8 cellular contexts compared by ENCODE assay signal in genomic region chr6:30061766-30062458, GRCh38. TPM values are rescaled to one million over a fixed set of nuclear protein-coding genes. Genes with fewer than 3 reads are reported as not detected.
A peak's percentile ranks its signal among the peaks of the same experiment; 100 is the strongest.
DNase-seq lines count a peak whose midpoint lies in the region; ATAC-seq, FAIRE-seq and TF ChIP-seq lines count a peak whose summit lies in the region.

No MANE protein-coding gene starts in this region.

- H3K27ac ChIP-seq in OCI-LY3 (ENCODE audit: low read length) (peak overlapping the region; percentile 26; the same call in 1 of the 2 replicates), brain microvascular endothelial cell (peak overlapping the region; percentile 76), kidney (ENCODE audit: low read depth in 2 of 2, low read length in 2 of 2) (peak overlapping the region; percentile 81 to 85)

- in situ Hi-C loops in brain microvascular endothelial cell (cut with HindIII; ENCODE audit: low pct_ligation_motif_present, low sequenced_read_pairs) = no loop called here

- no peak for TF ChIP-seq CTCF in OCI-LY3 (IDR thresholded peaks at IDR 0.05; ENCODE audit: low read depth, low read length)
- no peak for TF ChIP-seq CTCF in brain microvascular endothelial cell (IDR thresholded peaks at IDR 0.05; ENCODE audit: low read depth, low read length, missing control alignments)
- no peak for TF ChIP-seq CTCF in kidney (IDR thresholded peaks at IDR 0.05; ENCODE audit: borderline replicate concordance, extremely low read depth, insufficient read depth)
- no peak for TF ChIP-seq CTCF in GM10248 (IDR thresholded peaks at IDR 0.05; ENCODE audit: control extremely low read depth, extremely low read depth, low read depth, missing control alignments)

- no peaks in the 10 kb centered on the region for H3K9me3 Mint-ChIP-seq in stimulated activated naive B cell treated with anti-CD40 and anti-IgM and Interleukin-4, amounts not matched to agents 10 μg/mL and 1 μg/mL and 100 μg/mL, for 72 hours

- H3K27me3 ChIP-seq in OCI-LY3 (ENCODE audit: low read depth, low read length) (no peaks in the 10 kb centered on the region), brain microvascular endothelial cell (replicated peaks) (no peaks in the 10 kb centered on the region)

- H3K4me2 ChIP-seq in OCI-LY3 (ENCODE audit: low read length) = peak overlapping the region; percentile 86

- H4K20me1 ChIP-seq in OCI-LY3 (ENCODE audit: insufficient read depth, low read length) = no peaks in the 10 kb centered on the region

- ATAC-seq in stimulated activated naive B cell treated with anti-CD40 and anti-IgM and Interleukin-4, amounts not matched to agents 10 μg/mL and 1 μg/mL and 100 μg/mL, for 72 hours (replicated peaks) = peak; percentile 18 to 23

- H3K9me3 ChIP-seq in OCI-LY3 (ENCODE audit: insufficient read depth, low read length) = no peaks in the 10 kb centered on the region
- H3K9me3 ChIP-seq in kidney (ENCODE audit: control insufficient read depth in 1 of 2, low read length in 2 of 2) = no peaks in the 10 kb centered on the region

- H3K9ac ChIP-seq in OCI-LY3 (ENCODE audit: low read length) (peak overlapping the region; percentile 92), kidney (ENCODE audit: low read length in 2 of 2) (peak overlapping the region; percentile 90 to 92)

- H2AFZ ChIP-seq in OCI-LY3 (ENCODE audit: low read depth, low read length) = peak overlapping the region; percentile 90

- H3K27me3 Mint-ChIP-seq in stimulated activated naive B cell treated with anti-CD40 and anti-IgM and Interleukin-4, amounts not matched to agents 10 μg/mL and 1 μg/mL and 100 μg/mL, for 72 hours = no peaks in the 10 kb centered on the region

- CTCF ChIA-PET in HEK293T (lab: Yijun Ruan, JAX) (interaction anchor here (0.6 to 1.2 kb wide), 3 partner anchors 70 to 119 kb away, joined by 3 to 6 read pairs (median 4); no protein-coding TSS in a partner anchor), GM10248 (lab: Yijun Ruan, JAX) (interaction anchor here (0.7 to 3.3 kb wide), 6 partner anchors 9 to 334 kb away, joined by 3 to 11 read pairs (median 3); no protein-coding TSS in a partner anchor)

- POLR2A ChIA-PET in HEK293T (lab: Yijun Ruan, JAX) = interaction anchor here (0.6 to 2.7 kb wide), 19 partner anchors 8 to 428 kb away, joined by 3 to 20 read pairs (median 3); partner anchors contain the start of genes TRIM26 and TRIM31
- POLR2A ChIA-PET in GM10248 (lab: Yijun Ruan, JAX) = no interaction called here

- H3K36me3 ChIP-seq in OCI-LY3 (replicated peaks; ENCODE audit: low read depth, low read length) (peaks cover 8% of the 10 kb centered on the region), brain microvascular endothelial cell (replicated peaks) (no peaks in the 10 kb centered on the region), kidney (ENCODE audit: control insufficient read depth in 1 of 2, insufficient read depth in 2 of 2, low read length in 2 of 2) (peaks cover 0 to 5% of the 10 kb centered on the region in 2 donors)

- DNase-seq in NCI-H526 (lab: John Stamatoyannopoulos, UW) (peak; percentile 52 to 59), NCI-H526 treated with DMSO at 0.1 percent for 48 hours (lab: John Stamatoyannopoulos, UW) (no peak), HEK293T (ENCODE audit: extremely low spot score) (peak; percentile 28), brain microvascular endothelial cell (no peak), kidney (peak; percentile 52), GM10248 (ENCODE audit: extremely low spot score) (no peak)
- DNase-seq in stimulated activated naive B cell treated with anti-CD40 and anti-IgM and Interleukin-4, amounts not matched to agents 10 μg/mL and 1 μg/mL and 100 μg/mL, for 72 hours = no peak

- H3K4me3 Mint-ChIP-seq in stimulated activated naive B cell treated with anti-CD40 and anti-IgM and Interleukin-4, amounts not matched to agents 10 μg/mL and 1 μg/mL and 100 μg/mL, for 72 hours = peak overlapping the region; percentile 98 to 100

- H3K4me1 ChIP-seq in OCI-LY3 (ENCODE audit: low read length) = peaks cover 15% of the 10 kb centered on the region
- H3K4me1 ChIP-seq in kidney (ENCODE audit: control insufficient read depth in 1 of 2, insufficient read depth in 1 of 2, low read depth in 1 of 2, low read length in 2 of 2) = peaks cover 5 to 18% of the 10 kb centered on the region in 2 donors

- H3K4me3 ChIP-seq in OCI-LY3 (ENCODE audit: low read length) (peak overlapping the region; percentile 99), brain microvascular endothelial cell (ENCODE audit: low read depth, low read length) (peak overlapping the region; percentile 89), kidney (ENCODE audit: low read length in 2 of 2) (peak overlapping the region; percentile 95 to 97)

- intact Hi-C loops in kidney (cut with DNase I) = no loop called here

- peak overlapping the region; percentile 98 for H3K27ac Mint-ChIP-seq in stimulated activated naive B cell treated with anti-CD40 and anti-IgM and Interleukin-4, amounts not matched to agents 10 μg/mL and 1 μg/mL and 100 μg/mL, for 72 hours

- H3K4me1 Mint-ChIP-seq in stimulated activated naive B cell treated with anti-CD40 and anti-IgM and Interleukin-4, amounts not matched to agents 10 μg/mL and 1 μg/mL and 100 μg/mL, for 72 hours = peaks cover 18 to 32% of the 10 kb centered on the region in 2 donors

- H3K36me3 Mint-ChIP-seq in stimulated activated naive B cell treated with anti-CD40 and anti-IgM and Interleukin-4, amounts not matched to agents 10 μg/mL and 1 μg/mL and 100 μg/mL, for 72 hours = peaks cover 20 to 28% of the 10 kb centered on the region in 2 donors

- FAIRE-seq in kidney (lab: Jason Lieb, UNC) = no peak

- H3K79me2 ChIP-seq in OCI-LY3 (ENCODE audit: low read length) = peaks cover 24% of the 10 kb centered on the region

TF ChIP-seq in HEK293T, 16 proteins besides CTCF, POLR2A, EP300 and RAD21:
- TF ChIP-seq FOXM1 (IDR thresholded peaks at IDR 0.05; ENCODE audit: borderline replicate concordance) = no peak
- no peak for TF ChIP-seq LEF1 (IDR thresholded peaks at IDR 0.05; ENCODE audit: borderline replicate concordance)
- TF ChIP-seq L3MBTL2 (conservative IDR thresholded peaks at IDR 0.05) = no peak; the same call in 1 of the 2 replicates
- no peak for TF ChIP-seq FOXK2 (IDR thresholded peaks at IDR 0.05)
- TF ChIP-seq SP1 (IDR thresholded peaks at IDR 0.05) = no peak
- TF ChIP-seq FOXA1 (IDR thresholded peaks at IDR 0.05) = no peak
- TF ChIP-seq TARDBP (IDR thresholded peaks at IDR 0.05) = no peak
- no peak for TF ChIP-seq HDGF (IDR thresholded peaks at IDR 0.05; ENCODE audit: borderline replicate concordance)
- no peak for TF ChIP-seq ZNF384 (IDR thresholded peaks at IDR 0.05)
- TF ChIP-seq PKNOX1 (IDR thresholded peaks at IDR 0.05) = no peak
- no peak for TF ChIP-seq SUZ12 (IDR thresholded peaks at IDR 0.05)
- no peak for TF ChIP-seq BHLHE40 (IDR thresholded peaks at IDR 0.05; ENCODE audit: borderline replicate concordance)
- no peak for TF ChIP-seq ARNT (IDR thresholded peaks at IDR 0.05)
- TF ChIP-seq CTBP1 (IDR thresholded peaks at IDR 0.05; ENCODE audit: borderline replicate concordance) = no peak
- TF ChIP-seq NFRKB (IDR thresholded peaks at IDR 0.05) = no peak
- no peak for TF ChIP-seq ELF4 (IDR thresholded peaks at IDR 0.05)

RNA-seq across cellular contexts. Expression of gene POLR1H, which starts 0.8 kb away (rescaled TPM):
- total RNA-seq in kidney = 23.3 TPM
- 52.8 TPM for polyA plus RNA-seq in kidney (ENCODE audit: insufficient read depth, low read depth, low replicate concordance)

RNA-seq across cellular contexts. Expression of gene PPP1R11, which starts 5.1 kb away (rescaled TPM):
- 71.6 TPM for total RNA-seq in kidney
- polyA plus RNA-seq in kidney (ENCODE audit: insufficient read depth, low read depth, low replicate concordance) = 78.3 TPM

RNA-seq across cellular contexts. Expression of gene RNF39, which starts 13.7 kb away (rescaled TPM):
- total RNA-seq in kidney = 1.3 TPM
- not detected for polyA plus RNA-seq in kidney (ENCODE audit: insufficient read depth, low read depth, low replicate concordance)

RNA-seq across cellular contexts. Expression of gene TRIM31, which starts 51.0 kb away (rescaled TPM):
- total RNA-seq in kidney = 0.22 TPM
- polyA plus RNA-seq in kidney (ENCODE audit: insufficient read depth, low read depth, low replicate concordance) = 0.26 TPM

Comparison
In these comparisons a context has a peak if more than half of its experiments do, and no peak if none do; other contexts are left out.
1. DNase-seq: peak in NCI-H526 (2 of 2), HEK293T (single experiment) and kidney (single experiment); none in NCI-H526 treated with DMSO at 0.1 percent for 48 hours (single experiment), brain microvascular endothelial cell (single experiment), stimulated activated naive B cell treated with anti-CD40 and anti-IgM and Interleukin-4, amounts not matched to agents 10 μg/mL and 1 μg/mL and 100 μg/mL, for 72 hours (single experiment) and GM10248 (single experiment).
2. H3K27ac ChIP-seq: peak in every context shown above with its lines; median percentile 83 in kidney; 76 in brain microvascular endothelial cell; 26 in OCI-LY3.
3. Peak in every context shown above with its lines, with median percentiles within 50 percentile points of each other: H3K4me3 ChIP-seq.